ENCODE assay signal across 10 cellular contexts in genomic region chr2:19361325-19361990, GRCh38. TPM values are rescaled to one million over a fixed set of nuclear protein-coding genes. Genes with fewer than 3 reads are reported as not detected.
DNase-seq lines count a peak whose midpoint lies in the region; ATAC-seq and TF ChIP-seq lines count a peak whose summit lies in the region.
"Had no signal": no experiment of that assay in that cellular context is flagged by ENCODE, and none has a peak within 500 bp of the region (broad histone marks: within the 10 kb centered on the region; RNA-seq: fewer than 3 reads in every experiment).

No MANE protein-coding gene starts in this region.

- peaks cover 8% of the 10 kb centered on the region for H3K36me3 Mint-ChIP-seq in CD8-positive, alpha-beta T cell

- peak overlapping the region; percentile 93 for H3K4me3 Mint-ChIP-seq in CD8-positive, alpha-beta T cell

- no peaks in the 10 kb centered on the region for H3K9me3 ChIP-seq in CD8-positive, alpha-beta T cell (ENCODE audit: low read length)
- H3K9me3 ChIP-seq in WERI-Rb-1 (ENCODE audit: severe bottlenecking), result peaks cover 7% of the 10 kb centered on the region
- no peaks in the 10 kb centered on the region for H3K9me3 ChIP-seq in osteoblast (ENCODE audit: low read depth, low read length)
- H3K9me3 ChIP-seq: SJSA1 had no signal

- intact Hi-C loops in CD8-positive, alpha-beta T cell (cut with DNase I, micrococcal nuclease), result loop anchor here (5.0 kb wide), 5 partner anchors 541 to 1609 kb away; partner anchors contain the start of genes TTC32 (in 2 of the 2), GEN1 (in 1 of the 2), LAPTM4A (in 1 of the 2) and SMC6 (in 1 of the 2)

- no peak for TF ChIP-seq CTCF in CD8-positive, alpha-beta T cell (IDR thresholded peaks at IDR 0.05)
- TF ChIP-seq CTCF in WERI-Rb-1 (IDR thresholded peaks at IDR 0.05; ENCODE audit: low read depth, low read length), result no peak
- no peak for TF ChIP-seq CTCF in fibroblast of villous mesenchyme (IDR thresholded peaks at IDR 0.05; ENCODE audit: insufficient read depth, low read depth, low read length)
- no peak for TF ChIP-seq CTCF in osteoblast (IDR thresholded peaks at IDR 0.05; ENCODE audit: extremely low read depth, low read depth, low read length)

- POLR2A ChIA-PET in CD8-positive, alpha-beta T cell (lab: Charles Lee), result interaction anchor here (1.1 to 3.7 kb wide), 3 partner anchors 13 to 802 kb away, joined by 3 to 36 read pairs (median 6); no protein-coding TSS in a partner anchor

- peak overlapping the region; percentile 14 for H3K27ac Mint-ChIP-seq in CD8-positive, alpha-beta T cell

- H3K4me1 Mint-ChIP-seq in CD8-positive, alpha-beta T cell (ENCODE audit: low read depth), result peaks cover 51% of the 10 kb centered on the region

- peaks cover 51% of the 10 kb centered on the region for H3K4me1 ChIP-seq in CD8-positive, alpha-beta T cell (ENCODE audit: insufficient read depth, low read length)
- peaks cover 15% of the 10 kb centered on the region for H3K4me1 ChIP-seq in osteoblast (ENCODE audit: insufficient read depth, low read length)

- H2AFZ ChIP-seq in osteoblast (ENCODE audit: low read length), result peak overlapping the region; percentile 95

- no peak overlapping the region for H3K27ac ChIP-seq in CD8-positive, alpha-beta T cell (ENCODE audit: low read depth, low read length)
- no peak overlapping the region for H3K27ac ChIP-seq in WERI-Rb-1
- H3K27ac ChIP-seq in osteoblast (ENCODE audit: low read depth, low read length), result no peak overlapping the region
- H3K27ac ChIP-seq: SJSA1 had no signal

- no peaks in the 10 kb centered on the region for H3K36me3 ChIP-seq in CD8-positive, alpha-beta T cell (ENCODE audit: insufficient read depth, low read length)
- H3K36me3 ChIP-seq in WERI-Rb-1, result no peaks in the 10 kb centered on the region
- peaks cover 5% of the 10 kb centered on the region for H3K36me3 ChIP-seq in osteoblast (ENCODE audit: insufficient read depth, low read length)
- H3K36me3 ChIP-seq: SJSA1 had no signal

- H3K4me2 ChIP-seq in osteoblast (ENCODE audit: insufficient read depth, low read length), result peak overlapping the region; percentile 98

- CTCF ChIA-PET in CD8-positive, alpha-beta T cell (lab: Charles Lee), result interaction anchor here (2.9 to 4.7 kb wide), 2 partner anchors 13 to 841 kb away, joined by 15 to 33 read pairs; no protein-coding TSS in a partner anchor

- H3K4me3 ChIP-seq in CD8-positive, alpha-beta T cell (ENCODE audit: low read depth, low read length), result peak overlapping the region; percentile 70
- H3K4me3 ChIP-seq in WERI-Rb-1 (ENCODE audit: low read depth, low read length) (peak overlapping the region; percentile 14; the same call in 1 of the 2 replicates), fibroblast of villous mesenchyme (ENCODE audit: low read depth, low read length) (peak overlapping the region; percentile 76), osteoblast (ENCODE audit: insufficient read depth, low read length) (peak overlapping the region; percentile 81)

- no peak for DNase-seq in CD8-positive, alpha-beta T cell
- no peak for DNase-seq in WERI-Rb-1
- DNase-seq in fibroblast of villous mesenchyme (ENCODE audit: low read depth), result no peak
- peak; percentile 58 for DNase-seq in osteoblast (ENCODE audit: insufficient read length, low spot score, missing footprints)
- no peak for DNase-seq in COR-L47 (lab: John Stamatoyannopoulos, UW)
- DNase-seq in germinal center (ENCODE audit: low spot score), result no peak
- DNase-seq: stimulated activated CD4-positive, alpha-beta T cell treated with anti-CD3 and anti-CD28 coated beads, Interleukin-12 subunit alpha, Interleukin-12 subunit beta, amount 100 ng/mL, for 4 hours had no signal

- peaks cover 17% of the 10 kb centered on the region for H3K79me2 ChIP-seq in osteoblast (ENCODE audit: insufficient read depth, low read length)

- no peaks in the 10 kb centered on the region for H3K9me3 Mint-ChIP-seq in CD8-positive, alpha-beta T cell

- H4K20me1 ChIP-seq in osteoblast (ENCODE audit: insufficient read depth, low read length), result peaks cover 9% of the 10 kb centered on the region

- ATAC-seq in CD8-positive, alpha-beta T cell, result peak; percentile 18
- ATAC-seq in GM21526 (IDR thresholded peaks at IDR 0.05; ENCODE audit: low FRiP score, unreplicated experiment) (no peak), HG03095 (IDR thresholded peaks at IDR 0.05; ENCODE audit: unreplicated experiment) (no peak)

- H3K27me3 ChIP-seq in CD8-positive, alpha-beta T cell (ENCODE audit: insufficient read depth, low read length), result peaks cover 48% of the 10 kb centered on the region
- H3K27me3 ChIP-seq in WERI-Rb-1 (ENCODE audit: insufficient read depth, low read depth, severe bottlenecking) (peaks cover 99% of the 10 kb centered on the region), osteoblast (ENCODE audit: insufficient read depth, low read length) (no peaks in the 10 kb centered on the region)
- H3K27me3 ChIP-seq: SJSA1 had no signal

- peaks cover 47% of the 10 kb centered on the region for H3K27me3 Mint-ChIP-seq in CD8-positive, alpha-beta T cell (ENCODE audit: low read depth)

RNA-seq across cellular contexts. Expression of gene OSR1, which starts 3.0 kb away (rescaled TPM):
- total RNA-seq in CD8-positive, alpha-beta T cell, result not detected
- total RNA-seq in fibroblast of villous mesenchyme (2.2 and 4.5 TPM in 2 replicates), osteoblast (15.2 and 20.9 TPM in 2 replicates)

Comparison
In these comparisons a context has a peak if more than half of its experiments do, and no peak if none do; other contexts are left out.
1. H3K4me3 ChIP-seq: peak in every context shown above with its lines; median percentile 81 in osteoblast; 76 in fibroblast of villous mesenchyme; 70 in CD8-positive, alpha-beta T cell; 14 in WERI-Rb-1.